Comparison of ENCODE assay signal across 9 cellular contexts in the genomic region with DNA sequence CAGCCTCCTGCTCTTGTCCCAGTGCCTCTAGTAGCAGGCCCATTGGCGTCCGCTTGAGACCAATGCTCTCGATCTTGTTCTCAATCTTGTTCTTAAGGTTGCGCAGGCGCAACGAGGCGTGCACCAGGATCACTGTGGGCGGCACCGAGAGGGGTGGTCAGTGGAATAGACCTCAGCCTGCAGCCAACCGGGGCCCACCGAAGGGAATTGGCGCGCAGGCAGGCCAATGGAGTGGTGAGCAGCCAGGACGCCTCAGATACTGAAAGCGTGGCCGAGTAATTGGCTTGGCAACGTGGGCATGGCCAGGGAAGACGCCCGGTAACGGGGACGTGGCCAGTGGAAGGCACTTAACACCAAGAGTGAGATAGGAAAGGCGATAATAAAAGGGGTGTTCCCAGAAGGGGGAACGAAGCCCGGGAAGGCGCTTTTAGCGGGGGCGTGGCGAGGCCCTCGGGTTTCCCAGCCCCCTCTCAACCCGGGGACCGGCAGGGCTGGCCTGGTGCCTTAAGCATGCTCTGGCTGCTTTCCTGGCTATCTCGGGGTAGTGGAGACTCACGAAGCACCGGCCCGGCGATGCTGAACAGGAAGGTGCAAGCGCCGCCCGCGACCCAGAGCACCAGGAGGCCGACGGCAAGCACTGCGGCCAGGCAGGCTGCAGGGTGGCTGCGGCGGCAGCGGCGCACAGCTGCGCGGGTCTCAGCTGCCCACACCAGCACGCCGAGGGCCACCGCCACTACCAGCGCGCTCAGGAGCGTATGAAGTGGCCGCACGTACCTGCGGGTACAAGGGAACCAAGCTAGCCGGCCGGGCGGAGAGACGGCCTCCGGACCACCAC. TPM values are rescaled to one million over a fixed set of nuclear protein-coding genes. Genes with fewer than 3 reads are reported as not detected.
A peak's percentile ranks its signal among the peaks of the same experiment; 100 is the strongest.
DNase-seq lines count a peak whose midpoint lies in the region; ATAC-seq, FAIRE-seq and TF ChIP-seq lines count a peak whose summit lies in the region.
"Had no signal": no experiment of that assay in that cellular context is flagged by ENCODE, and none has a peak within 500 bp of the region (broad histone marks: within the 10 kb centered on the region; RNA-seq: fewer than 3 reads in every experiment).

No MANE protein-coding gene starts in this region.

- POLR2A ChIA-PET in CD4-positive, alpha-beta T cell (lab: Charles Lee), result no interaction called here

- ATAC-seq in CD4-positive, alpha-beta T cell (ENCODE audit: poor library complexity), result no peak
- ATAC-seq in activated naive CD8-positive, alpha-beta T cell treated with anti-CD3 and anti-CD28 coated beads, Interleukin-2, amount 50 U/mL, for 24 hours, result no peak
- ATAC-seq in heart left ventricle, result peak; percentile 22 to 73 (median 68)
- ATAC-seq in pancreas, result peak; percentile 29 to 66 (median 46)
- ATAC-seq in HG03045 (IDR thresholded peaks at IDR 0.05; ENCODE audit: unreplicated experiment), result no peak

- intact Hi-C loops in CD4-positive, alpha-beta T cell (cut with DNase I, micrococcal nuclease), result no loop called here
- intact Hi-C loops in heart left ventricle (cut with DNase I), result loop anchor here in 1 of 10 donors (10.0 kb wide), 1 partner anchor 467 kb away; no protein-coding TSS in a partner anchor
- intact Hi-C loops in pancreas (cut with DNase I), result no loop called here

- H3K27me3 Mint-ChIP-seq in CD4-positive, alpha-beta T cell, result no peaks in the 10 kb centered on the region
- H3K27me3 Mint-ChIP-seq in activated naive CD8-positive, alpha-beta T cell treated with anti-CD3 and anti-CD28 coated beads, Interleukin-2, amount 50 U/mL, for 24 hours, result no peaks in the 10 kb centered on the region

- peaks cover 14% of the 10 kb centered on the region for H3K36me3 Mint-ChIP-seq in CD4-positive, alpha-beta T cell (ENCODE audit: low read depth)
- peaks cover 2% of the 10 kb centered on the region for H3K36me3 Mint-ChIP-seq in activated naive CD8-positive, alpha-beta T cell treated with anti-CD3 and anti-CD28 coated beads, Interleukin-2, amount 50 U/mL, for 24 hours (ENCODE audit: low read depth)

- peaks cover 0 to 18% (median 4%) of the 10 kb centered on the region in 12 donors for H3K4me1 ChIP-seq in heart left ventricle
- no peaks in the 10 kb centered on the region for H3K4me1 ChIP-seq in pancreas

- no peak for TF ChIP-seq POLR2A in heart left ventricle (IDR thresholded peaks at IDR 0.05)

- DNase-seq in CD4-positive, alpha-beta T cell, result no peak
- DNase-seq in activated naive CD8-positive, alpha-beta T cell treated with anti-CD3 and anti-CD28 coated beads, Interleukin-2, amount 50 U/mL, for 24 hours, result no peak
- DNase-seq in heart left ventricle (peak; percentile 70 to 82 (median 75)), pancreas (peak in 3 of 6 donors; percentile 53 to 65 (median 61)), HTR-8/SVneo (ENCODE audit: insufficient read length, low spot score) (no peak), NCI-H748 treated with DMSO at 0.1 percent for 48 hours (lab: John Stamatoyannopoulos, UW) (no peak)
- no peak for DNase-seq in stimulated activated naive CD4-positive, alpha-beta T cell treated with Interleukin-2 at 50 U/mL for 16 hours (lab: John Stamatoyannopoulos, UW)

- H3K9me3 ChIP-seq in CD4-positive, alpha-beta T cell (ENCODE audit: control insufficient read depth, low read length), result no peaks in the 10 kb centered on the region
- H3K9me3 ChIP-seq in heart left ventricle (no peaks in the 10 kb centered on the region), pancreas (no peaks in the 10 kb centered on the region)

- H3K4me1 Mint-ChIP-seq in CD4-positive, alpha-beta T cell (ENCODE audit: low read depth), result peaks cover 15% of the 10 kb centered on the region
- H3K4me1 Mint-ChIP-seq in activated naive CD8-positive, alpha-beta T cell treated with anti-CD3 and anti-CD28 coated beads, Interleukin-2, amount 50 U/mL, for 24 hours, result peaks cover 18% of the 10 kb centered on the region

- peak overlapping the region in 11 of 12 donors; percentile 5 to 90 (median 64) for H3K4me3 ChIP-seq in heart left ventricle
- H3K4me3 ChIP-seq in pancreas, result no peak overlapping the region

- H3K4me3 Mint-ChIP-seq in CD4-positive, alpha-beta T cell, result peak overlapping the region; percentile 15
- H3K4me3 Mint-ChIP-seq in activated naive CD8-positive, alpha-beta T cell treated with anti-CD3 and anti-CD28 coated beads, Interleukin-2, amount 50 U/mL, for 24 hours, result peak overlapping the region; percentile 46

- no peaks in the 10 kb centered on the region for H3K27me3 ChIP-seq in CD4-positive, alpha-beta T cell (ENCODE audit: control insufficient read depth, insufficient read depth, low read length)
- no peaks in the 10 kb centered on the region for H3K27me3 ChIP-seq in heart left ventricle
- H3K27me3 ChIP-seq in pancreas, result no peaks in the 10 kb centered on the region

- H3K36me3 ChIP-seq in heart left ventricle (peaks cover 0 to 19% (median 7%) of the 10 kb centered on the region in 9 donors), pancreas (no peaks in the 10 kb centered on the region)

- H3K27ac ChIP-seq in CD4-positive, alpha-beta T cell (ENCODE audit: low read depth, low read length), result no peak overlapping the region
- peak overlapping the region in 6 of 12 donors; percentile 13 to 84 (median 46) for H3K27ac ChIP-seq in heart left ventricle
- no peak overlapping the region for H3K27ac ChIP-seq in pancreas
- H3K27ac ChIP-seq: VCaP had no signal

- 32 to 63% (median 44%) methylated on average over 49 to 63 of the region's 63 CpGs for WGBS in heart left ventricle, 4 donors
- 35 to 57% methylated on average over 63 of the region's 63 CpGs for WGBS in pancreas, 2 donors

- no peak for FAIRE-seq in pancreas (lab: Jason Lieb, UNC)
- no peak for FAIRE-seq in HTR-8/SVneo (lab: Jason Lieb, UNC)

- peak overlapping the region; percentile 17 for H3K27ac Mint-ChIP-seq in CD4-positive, alpha-beta T cell
- no peak overlapping the region for H3K27ac Mint-ChIP-seq in activated naive CD8-positive, alpha-beta T cell treated with anti-CD3 and anti-CD28 coated beads, Interleukin-2, amount 50 U/mL, for 24 hours

- CTCF ChIA-PET in CD4-positive, alpha-beta T cell (lab: Charles Lee), result no interaction called here

- TF ChIP-seq CTCF in CD4-positive, alpha-beta T cell (IDR thresholded peaks at IDR 0.05), result no peak
- TF ChIP-seq CTCF in heart left ventricle (IDR thresholded peaks at IDR 0.05) (no peak), pancreas (IDR thresholded peaks at IDR 0.05) (no peak)

- H3K9me3 Mint-ChIP-seq in CD4-positive, alpha-beta T cell, result no peaks in the 10 kb centered on the region
- no peaks in the 10 kb centered on the region for H3K9me3 Mint-ChIP-seq in activated naive CD8-positive, alpha-beta T cell treated with anti-CD3 and anti-CD28 coated beads, Interleukin-2, amount 50 U/mL, for 24 hours

RNA-seq across cellular contexts. Expression of gene PRAF2, which starts 1.7 kb away (rescaled TPM):
- 10 to 100 TPM; 17.1 to 21.0 TPM for total RNA-seq in CD4-positive, alpha-beta T cell
- total RNA-seq in heart left ventricle, result 10 to 100 TPM in 5 of 9 donors, 1 to 10 TPM in 4; 8.0 to 24.0 (median 10.9) TPM
- 10 to 100 TPM; 18.7 to 20.7 TPM for polyA plus RNA-seq in heart left ventricle
- 1 to 10 TPM; 1.3 to 8.8 (median 3.9) TPM for total RNA-seq in pancreas
- 10 to 100 TPM; 11.3 to 15.8 TPM for polyA plus RNA-seq in pancreas

RNA-seq across cellular contexts. Expression of gene WDR45, which starts 7.6 kb away (rescaled TPM):
- 10 to 100 TPM; 74.8 to 78.7 TPM for total RNA-seq in CD4-positive, alpha-beta T cell
- total RNA-seq in heart left ventricle, result 10 to 100 TPM; 49.2 to 98.5 (median 68.5) TPM
- polyA plus RNA-seq in heart left ventricle, result 10 to 100 TPM; 65.1 to 89.9 TPM
- total RNA-seq in pancreas, result 10 to 100 TPM; 34.9 to 48.5 (median 45.6) TPM
- polyA plus RNA-seq in pancreas, result 100 to 1,000 TPM in 1 of 2 donors, 10 to 100 TPM in 1; 98.1 to 121 TPM

RNA-seq across cellular contexts. Expression of gene CCDC120, which starts 13.3 kb away (rescaled TPM):
- total RNA-seq in CD4-positive, alpha-beta T cell, result 10 to 100 TPM; 11.5 to 12.2 TPM
- 1 to 10 TPM in 6 of 9 donors, under 1 TPM in 3; 0.48 to 3.3 (median 1.1) TPM for total RNA-seq in heart left ventricle
- polyA plus RNA-seq in heart left ventricle, result under 1 TPM; 0.95 to 0.97 TPM
- 10 to 100 TPM in 1 of 6 donors, 1 to 10 TPM in 5; 4.5 to 10.6 (median 6.8) TPM for total RNA-seq in pancreas
- 1 to 10 TPM; 7.3 to 8.2 TPM for polyA plus RNA-seq in pancreas

RNA-seq across cellular contexts. Expression of gene TFE3, which starts 28.9 kb away (rescaled TPM):
- 10 to 100 TPM; 38.6 to 40.9 TPM for total RNA-seq in CD4-positive, alpha-beta T cell
- 10 to 100 TPM; 14.9 to 61.2 (median 23.6) TPM for total RNA-seq in heart left ventricle
- 10 to 100 TPM; 12.1 to 57.8 TPM for polyA plus RNA-seq in heart left ventricle
- 10 to 100 TPM in 3 of 6 donors, 1 to 10 TPM in 3; 8.5 to 18.8 (median 11.0) TPM for total RNA-seq in pancreas
- polyA plus RNA-seq in pancreas, result 10 to 100 TPM; 20.1 to 20.6 TPM

RNA-seq across cellular contexts. Expression of gene GPKOW, which starts 51.4 kb away (rescaled TPM):
- total RNA-seq in CD4-positive, alpha-beta T cell, result 1 to 10 TPM; 8.9 to 9.6 TPM
- total RNA-seq in heart left ventricle, result 10 to 100 TPM; 17.5 to 30.9 (median 19.4) TPM
- polyA plus RNA-seq in heart left ventricle, result 10 to 100 TPM in 1 of 2 donors, 1 to 10 TPM in 1; 8.9 to 29.5 TPM
- total RNA-seq in pancreas, result 10 to 100 TPM in 1 of 6 donors, 1 to 10 TPM in 5; 5.4 to 11.5 (median 7.7) TPM
- polyA plus RNA-seq in pancreas, result 10 to 100 TPM in 1 of 2 donors, 1 to 10 TPM in 1; 5.1 to 10.5 TPM

Comparison
In these comparisons a context has a peak if more than half of its experiments do, and no peak if none do; other contexts are left out.
1. ATAC-seq: peak in heart left ventricle (4 of 4) and pancreas (4 of 4); none in CD4-positive, alpha-beta T cell (single experiment), activated naive CD8-positive, alpha-beta T cell treated with anti-CD3 and anti-CD28 coated beads, Interleukin-2, amount 50 U/mL, for 24 hours (single experiment) and HG03045 (single experiment).
2. DNase-seq: peak in heart left ventricle (5 of 5); none in CD4-positive, alpha-beta T cell (0 of 10), activated naive CD8-positive, alpha-beta T cell treated with anti-CD3 and anti-CD28 coated beads, Interleukin-2, amount 50 U/mL, for 24 hours (single experiment), stimulated activated naive CD4-positive, alpha-beta T cell treated with Interleukin-2 at 50 U/mL for 16 hours (single experiment), HTR-8/SVneo (single experiment) and NCI-H748 treated with DMSO at 0.1 percent for 48 hours (single experiment).
3. H3K4me3 ChIP-seq: peak in heart left ventricle (11 of 12); none in pancreas (0 of 4).